In genomic region chr12:55817352-55818139, GRCh38 we compare ENCODE assay signal across 8 cellular contexts. TPM values are rescaled to one million over a fixed set of nuclear protein-coding genes. Genes with fewer than 3 reads are reported as not detected.
DNase-seq lines count a peak whose midpoint lies in the region; ATAC-seq and TF ChIP-seq lines count a peak whose summit lies in the region.

ORMDL2 (plus strand) TSS chr12:55818041; CDS start chr12:55819000, 959 bp downstream.
SARNP (minus strand) TSS chr12:55817724; CDS start chr12:55817701, 23 bp downstream.

- H3K36me3 Mint-ChIP-seq in activated naive CD8-positive, alpha-beta T cell treated with anti-CD3 and anti-CD28 coated beads for 36 hours, result peaks cover 32% of the 10 kb centered on the region
- no peaks in the 10 kb centered on the region for H3K36me3 Mint-ChIP-seq in glutamatergic neuron (ENCODE audit: unreplicated experiment)

- no peaks in the 10 kb centered on the region for H3K27me3 Mint-ChIP-seq in activated naive CD8-positive, alpha-beta T cell treated with anti-CD3 and anti-CD28 coated beads for 36 hours
- no peaks in the 10 kb centered on the region for H3K27me3 Mint-ChIP-seq in glutamatergic neuron (ENCODE audit: unreplicated experiment)

- TF ChIP-seq CTCF in GM12864 (IDR thresholded peaks at IDR 0.05; ENCODE audit: low read depth, low read length, missing control alignments), result no peak
- TF ChIP-seq CTCF in glutamatergic neuron (IDR thresholded peaks at IDR 0.05; ENCODE audit: partially characterized antibody, unreplicated experiment), result no peak
- no peak for TF ChIP-seq CTCF in osteoblast (IDR thresholded peaks at IDR 0.05; ENCODE audit: extremely low read depth, low read depth, low read length)
- TF ChIP-seq CTCF in thoracic aorta (IDR thresholded peaks at IDR 0.05), result no peak

- peak within 1 kb of the TSS; percentile 73 for H3K4me3 ChIP-seq in GM12864 (ENCODE audit: low read depth, low read length)
- H3K4me3 ChIP-seq in osteoblast (ENCODE audit: insufficient read depth, low read length), result peak within 1 kb of the TSS; percentile 89
- peak within 1 kb of the TSS; percentile 96 for H3K4me3 ChIP-seq in thoracic aorta

- DNase-seq in GM12864 (ENCODE audit: low read depth) (peak; percentile 100), NCI-H1105 treated with DMSO at 0.1 percent for 48 hours (lab: John Stamatoyannopoulos, UW) (peak; percentile 96), SKM-1 treated with dmso at 0.1 percent for 144 hours (lab: John Stamatoyannopoulos, UW; ENCODE audit: unreplicated experiment) (peak; percentile 96), glutamatergic neuron (peak; percentile 94), osteoblast (ENCODE audit: insufficient read length, low spot score, missing footprints) (peak; percentile 97), thoracic aorta (ENCODE audit: low spot score) (peak; percentile 98)
- peak; percentile 95 for DNase-seq in activated naive CD8-positive, alpha-beta T cell treated with anti-CD3 and anti-CD28 coated beads for 36 hours

- H2AFZ ChIP-seq in osteoblast (ENCODE audit: low read length), result peak within 1 kb of the TSS; percentile 90

- H3K36me3 ChIP-seq in osteoblast (ENCODE audit: insufficient read depth, low read length), result peaks cover 49% of the 10 kb centered on the region
- peaks cover 27% of the 10 kb centered on the region for H3K36me3 ChIP-seq in thoracic aorta

- peak within 1 kb of the TSS; percentile 98 for H3K4me2 ChIP-seq in osteoblast (ENCODE audit: insufficient read depth, low read length)

- peak; percentile 97 for ATAC-seq in HG02678 (IDR thresholded peaks at IDR 0.05; ENCODE audit: unreplicated experiment)
- ATAC-seq in thoracic aorta (ENCODE audit: insufficient number of reproducible peaks, low FRiP score, low read depth), result peak; percentile 100

- H3K4me3 Mint-ChIP-seq in activated naive CD8-positive, alpha-beta T cell treated with anti-CD3 and anti-CD28 coated beads for 36 hours, result no peak within 1 kb of the TSS
- no peak within 1 kb of the TSS for H3K4me3 Mint-ChIP-seq in glutamatergic neuron (ENCODE audit: unreplicated experiment)

- peaks cover 43% of the 10 kb centered on the region for H3K4me1 Mint-ChIP-seq in activated naive CD8-positive, alpha-beta T cell treated with anti-CD3 and anti-CD28 coated beads for 36 hours
- H3K4me1 Mint-ChIP-seq in glutamatergic neuron (ENCODE audit: low read depth, unreplicated experiment), result peaks cover 13% of the 10 kb centered on the region

- peaks cover 25% of the 10 kb centered on the region for H4K20me1 ChIP-seq in osteoblast (ENCODE audit: insufficient read depth, low read length)

- H3K4me1 ChIP-seq in osteoblast (ENCODE audit: insufficient read depth, low read length), result peaks cover 25% of the 10 kb centered on the region
- peaks cover 28 to 39% of the 10 kb centered on the region in 2 donors for H3K4me1 ChIP-seq in thoracic aorta (ENCODE audit: control insufficient read depth in 1 of 2, low read depth in 2 of 2)

- no peak within 1 kb of the TSS for H3K27ac Mint-ChIP-seq in activated naive CD8-positive, alpha-beta T cell treated with anti-CD3 and anti-CD28 coated beads for 36 hours
- H3K27ac Mint-ChIP-seq in glutamatergic neuron (ENCODE audit: unreplicated experiment), result no peak within 1 kb of the TSS

- H3K27me3 ChIP-seq in osteoblast (ENCODE audit: insufficient read depth, low read length) (no peaks in the 10 kb centered on the region), thoracic aorta (replicated peaks; ENCODE audit: insufficient read depth) (no peaks in the 10 kb centered on the region)

- H3K9me3 ChIP-seq in osteoblast (ENCODE audit: low read depth, low read length), result no peaks in the 10 kb centered on the region
- H3K9me3 ChIP-seq in thoracic aorta, result no peaks in the 10 kb centered on the region

- H3K9me3 Mint-ChIP-seq in activated naive CD8-positive, alpha-beta T cell treated with anti-CD3 and anti-CD28 coated beads for 36 hours, result no peaks in the 10 kb centered on the region
- peaks cover 4% of the 10 kb centered on the region for H3K9me3 Mint-ChIP-seq in glutamatergic neuron (ENCODE audit: unreplicated experiment)

- H3K79me2 ChIP-seq in osteoblast (ENCODE audit: insufficient read depth, low read length), result peaks cover 67% of the 10 kb centered on the region

- H3K27ac ChIP-seq in osteoblast (ENCODE audit: low read depth, low read length) (peak within 1 kb of the TSS; percentile 83), thoracic aorta (peak within 1 kb of the TSS; percentile 91)

RNA-seq across cellular contexts. Expression of gene ORMDL2, which starts in this region (rescaled TPM):
- total RNA-seq in activated naive CD8-positive, alpha-beta T cell treated with anti-CD3 and anti-CD28 coated beads for 36 hours, result 10 to 100 TPM; 29.8 to 32.4 TPM
- total RNA-seq in glutamatergic neuron (ENCODE audit: unreplicated experiment), result 47.6 TPM
- total RNA-seq in osteoblast, result 9.4 and 10.1 TPM in 2 replicates
- total RNA-seq in thoracic aorta, result 10 to 100 TPM; 13.8 to 16.2 TPM

RNA-seq across cellular contexts. Expression of gene SARNP, which starts in this region (rescaled TPM):
- total RNA-seq in activated naive CD8-positive, alpha-beta T cell treated with anti-CD3 and anti-CD28 coated beads for 36 hours, result 100 to 1,000 TPM in 1 of 2 experiments, 10 to 100 TPM in 1; 99.6 to 104 TPM
- total RNA-seq in glutamatergic neuron (ENCODE audit: unreplicated experiment) (98.7 TPM), osteoblast (53.6 and 56.6 TPM in 2 replicates), thoracic aorta (10 to 100 TPM; 39.1 to 49.2 TPM)

Comparison
In these comparisons a context has a peak if more than half of its experiments do, and no peak if none do; other contexts are left out.
1. Peak in every context shown above with its lines: DNase-seq, ATAC-seq, H3K4me3 ChIP-seq and H3K27ac ChIP-seq.